Comparison of ENCODE assay signal across 24 cellular contexts in genomic region chr10:64080071-64080470, GRCh38.
DNase-seq lines count a peak whose midpoint lies in the region; ATAC-seq, FAIRE-seq and TF ChIP-seq lines count a peak whose summit lies in the region.
"Had no signal": no experiment of that assay in that cellular context is flagged by ENCODE, and none has a peak within 500 bp of the region (broad histone marks: within the 10 kb centered on the region; RNA-seq: fewer than 3 reads in every experiment).

No MANE protein-coding gene starts in this region.

- H3K4me3 Mint-ChIP-seq in astrocyte (ENCODE audit: unreplicated experiment) (no peak overlapping the region), chondrocyte (ENCODE audit: unreplicated experiment) (no peak overlapping the region), T-helper 17 cell (no peak overlapping the region)
- H3K4me3 Mint-ChIP-seq: B cell; CD4-positive, alpha-beta T cell; CD8-positive, alpha-beta T cell had no signal

- no peak overlapping the region for H3K4me2 ChIP-seq in astrocyte (ENCODE audit: low read length)
- H3K4me2 ChIP-seq: A549; BLaER1 treated with 17β-estradiol and CSF1 and Interleukin-3, amounts not matched to agents 10 nM and 100 nM had no signal

- no peaks in the 10 kb centered on the region for H4K20me1 ChIP-seq in astrocyte (ENCODE audit: insufficient read depth, low read length)
- H4K20me1 ChIP-seq: BLaER1 treated with 17β-estradiol and CSF1 and Interleukin-3, amounts not matched to agents 10 nM and 100 nM had no signal

- DNase-seq in NCI-H82 (lab: John Stamatoyannopoulos, UW) (peak; percentile 3), NCI-H82 treated with DMSO at 0.1 percent for 48 hours (lab: John Stamatoyannopoulos, UW; ENCODE audit: unreplicated experiment) (no peak), astrocyte (ENCODE audit: low read depth) (peak; percentile 1), chondrocyte (ENCODE audit: low spot score) (no peak), T-helper 17 cell (no peak)
- no peak for DNase-seq in activated CD4-positive, CD25-positive, alpha-beta regulatory T cell treated with anti-CD3 and anti-CD28 coated beads, Interleukin-2, amount 50 U/mL, for 72 hours
- DNase-seq: AML-193; Caco-2; Calu3; CD4-positive, alpha-beta T cell; CD8-positive, alpha-beta T cell; DMS79 treated with DMSO at 0.1 percent for 48 hours; EL; GDM1 had no signal

- H3K27ac Mint-ChIP-seq in astrocyte (ENCODE audit: unreplicated experiment) (no peak overlapping the region), chondrocyte (ENCODE audit: unreplicated experiment) (peak overlapping the region; percentile 15), T-helper 17 cell (no peak overlapping the region)
- H3K27ac Mint-ChIP-seq: B cell; CD4-positive, alpha-beta T cell; CD8-positive, alpha-beta T cell had no signal

- H3K27ac ChIP-seq in astrocyte (ENCODE audit: low read depth, low read length): no peak overlapping the region
- H3K27ac ChIP-seq: 22Rv1; A549; BLaER1 treated with 17β-estradiol and CSF1 and Interleukin-3, amounts not matched to agents 10 nM and 100 nM; C4-2B had no signal

- TF ChIP-seq CTCF in astrocyte (IDR thresholded peaks at IDR 0.05; ENCODE audit: insufficient read depth, low read depth, low read length): no peak
- TF ChIP-seq CTCF in chondrocyte (IDR thresholded peaks at IDR 0.05): no peak

- H3K27me3 Mint-ChIP-seq in astrocyte (ENCODE audit: low read depth, unreplicated experiment) (no peaks in the 10 kb centered on the region), chondrocyte (ENCODE audit: low read depth) (no peaks in the 10 kb centered on the region), T-helper 17 cell (peaks cover 46% of the 10 kb centered on the region)

- ATAC-seq in HG02759 (IDR thresholded peaks at IDR 0.05; ENCODE audit: unreplicated experiment) (no peak), T-helper 17 cell (no peak)
- ATAC-seq: A549; CD8-positive, alpha-beta T cell; GM12878 had no signal

- H3K4me1 Mint-ChIP-seq in astrocyte (ENCODE audit: low read depth, unreplicated experiment): peaks cover 5% of the 10 kb centered on the region
- H3K4me1 Mint-ChIP-seq in chondrocyte (ENCODE audit: low read depth): peaks cover 11% of the 10 kb centered on the region
- no peaks in the 10 kb centered on the region for H3K4me1 Mint-ChIP-seq in T-helper 17 cell
- H3K4me1 Mint-ChIP-seq: B cell had no signal

- H3K4me3 ChIP-seq in astrocyte (ENCODE audit: insufficient read depth, low read depth, low read length): no peak overlapping the region
- H3K4me3 ChIP-seq: A549; BLaER1 treated with 17β-estradiol and CSF1 and Interleukin-3, amounts not matched to agents 10 nM and 100 nM; GM12878 had no signal

- H3K4me1 ChIP-seq in astrocyte (ENCODE audit: insufficient read depth, low read length): no peaks in the 10 kb centered on the region
- H3K4me1 ChIP-seq: A549, Caco-2 had no signal

- H3K36me3 Mint-ChIP-seq in astrocyte (ENCODE audit: low read depth, unreplicated experiment) (no peaks in the 10 kb centered on the region), chondrocyte (ENCODE audit: low read depth) (no peaks in the 10 kb centered on the region), T-helper 17 cell (ENCODE audit: low read depth) (no peaks in the 10 kb centered on the region)
- H3K36me3 Mint-ChIP-seq: CD8-positive, alpha-beta T cell had no signal

- no peaks in the 10 kb centered on the region for H3K27me3 ChIP-seq in astrocyte (ENCODE audit: insufficient read depth, low read length)
- H3K27me3 ChIP-seq: BLaER1 treated with 17β-estradiol and CSF1 and Interleukin-3, amounts not matched to agents 10 nM and 100 nM had no signal

- no peaks in the 10 kb centered on the region for H3K79me2 ChIP-seq in astrocyte (ENCODE audit: insufficient read depth, low read length)

- FAIRE-seq in astrocyte (lab: Jason Lieb, UNC): no peak
- FAIRE-seq: A549, D721Med, GM12878, GM12892, GM19239 had no signal

- no peak overlapping the region for H3K9ac ChIP-seq in astrocyte (ENCODE audit: low read length)
- H3K9ac ChIP-seq: BLaER1 treated with 17β-estradiol and CSF1 and Interleukin-3, amounts not matched to agents 10 nM and 100 nM had no signal

- H3K36me3 ChIP-seq in astrocyte (ENCODE audit: insufficient read depth, low read length): no peaks in the 10 kb centered on the region
- H3K36me3 ChIP-seq: BLaER1 treated with 17β-estradiol and CSF1 and Interleukin-3, amounts not matched to agents 10 nM and 100 nM had no signal

- H3K9me3 Mint-ChIP-seq in astrocyte (ENCODE audit: unreplicated experiment): no peaks in the 10 kb centered on the region
- no peaks in the 10 kb centered on the region for H3K9me3 Mint-ChIP-seq in chondrocyte (ENCODE audit: low read depth)
- H3K9me3 Mint-ChIP-seq: CD4-positive, alpha-beta T cell; CD8-positive, alpha-beta T cell had no signal

- H3K9me3 ChIP-seq in astrocyte (ENCODE audit: insufficient read depth, low read depth, low read length): no peaks in the 10 kb centered on the region
- no peaks in the 10 kb centered on the region for H3K9me3 ChIP-seq in T-helper 17 cell (ENCODE audit: control insufficient read depth, low read length, poor library complexity, severe bottlenecking)
- H3K9me3 ChIP-seq: A549; BLaER1 treated with 17β-estradiol and CSF1 and Interleukin-3, amounts not matched to agents 10 nM and 100 nM; Caco-2 had no signal

- H2AFZ ChIP-seq in astrocyte (ENCODE audit: low read depth, low read length): no peak overlapping the region

Comparison
In these comparisons a context has a peak if more than half of its experiments do, and no peak if none do; other contexts are left out.
1. DNase-seq: peak in NCI-H82 (single experiment) and astrocyte (single experiment); none in NCI-H82 treated with DMSO at 0.1 percent for 48 hours (single experiment), chondrocyte (single experiment), activated CD4-positive, CD25-positive, alpha-beta regulatory T cell treated with anti-CD3 and anti-CD28 coated beads, Interleukin-2, amount 50 U/mL, for 72 hours (single experiment) and T-helper 17 cell (0 of 3).